11 cellular contexts compared by ENCODE assay signal in genomic region chr5:171421331-171422262, GRCh38. TPM values are rescaled to one million over a fixed set of nuclear protein-coding genes. Genes with fewer than 3 reads are reported as not detected.
A peak's percentile ranks its signal among the peaks of the same experiment; 100 is the strongest.
DNase-seq lines count a peak whose midpoint lies in the region; ATAC-seq and TF ChIP-seq lines count a peak whose summit lies in the region.
"Had no signal": no experiment of that assay in that cellular context is flagged by ENCODE, and none has a peak within 500 bp of the region (broad histone marks: within the 10 kb centered on the region; RNA-seq: fewer than 3 reads in every experiment).

No MANE protein-coding gene starts in this region.

- H3K36me3 ChIP-seq in adipocyte (ENCODE audit: control insufficient read depth, insufficient read depth, low read length, severe bottlenecking) = no peaks in the 10 kb centered on the region

- ATAC-seq in Right ventricle myocardium superior (ENCODE audit: poor library complexity) = no peak
- no peak for ATAC-seq in left cardiac atrium
- no peak for ATAC-seq in left lobe of liver
- ATAC-seq: activated CD8-positive, alpha-beta T cell treated with anti-CD3 and anti-CD28 coated beads, Interleukin-2, amount 10 ng/mL, durations not matched to agents 7 days and 5 days; activated naive CD4-positive, alpha-beta T cell treated with anti-CD3 and anti-CD28 coated beads, Interleukin-2, amount 50 U/mL, for 72 hours had no signal

- peak overlapping the region; percentile 68 for H3K4me3 ChIP-seq in adipocyte (ENCODE audit: low read length)
- no peak overlapping the region for H3K4me3 ChIP-seq in foreskin fibroblast (ENCODE audit: low read depth in 1 of 2, low read length in 2 of 2)

- no peak overlapping the region for H3K27ac Mint-ChIP-seq in type B pancreatic cell
- H3K27ac Mint-ChIP-seq: activated CD8-positive, alpha-beta T cell treated with anti-CD3 and anti-CD28 coated beads, Interleukin-2, amount 10 ng/mL, durations not matched to agents 7 days and 5 days; activated naive CD4-positive, alpha-beta T cell treated with anti-CD3 and anti-CD28 coated beads, Interleukin-2, amount 50 U/mL, for 72 hours had no signal

- no peaks in the 10 kb centered on the region for H3K9me3 ChIP-seq in adipocyte (ENCODE audit: control insufficient read depth, low read length)

- H3K9me3 Mint-ChIP-seq in type B pancreatic cell = no peaks in the 10 kb centered on the region
- H3K9me3 Mint-ChIP-seq: activated naive CD4-positive, alpha-beta T cell treated with anti-CD3 and anti-CD28 coated beads, Interleukin-2, amount 50 U/mL, for 72 hours had no signal

- TF ChIP-seq CTCF in type B pancreatic cell (conservative IDR thresholded peaks at IDR 0.05) = no peak
- no peak for TF ChIP-seq CTCF in foreskin fibroblast (IDR thresholded peaks at IDR 0.05; ENCODE audit: low read depth, low read length)

- peaks cover 22% of the 10 kb centered on the region for H3K4me1 ChIP-seq in adipocyte (ENCODE audit: control insufficient read depth, insufficient read depth, low read length)

- H3K27me3 ChIP-seq in adipocyte (replicated peaks; ENCODE audit: control insufficient read depth, insufficient read depth, low read length) = no peaks in the 10 kb centered on the region

- H3K9ac ChIP-seq in adipocyte (ENCODE audit: low read length) = no peak overlapping the region

- H3K4me1 Mint-ChIP-seq in type B pancreatic cell (ENCODE audit: unreplicated experiment) = peaks cover 11% of the 10 kb centered on the region

- H3K36me3 Mint-ChIP-seq in type B pancreatic cell = no peaks in the 10 kb centered on the region
- H3K36me3 Mint-ChIP-seq: activated naive CD4-positive, alpha-beta T cell treated with anti-CD3 and anti-CD28 coated beads, Interleukin-2, amount 50 U/mL, for 72 hours had no signal

- intact Hi-C loops in Right ventricle myocardium superior (cut with DNase I) = loop anchor here (10.0 kb wide), 1 partner anchor 203 kb away; no protein-coding TSS in a partner anchor
- intact Hi-C loops in left cardiac atrium (cut with DNase I) = loop anchor here (10.0 kb wide), 2 partner anchors 203 to 423 kb away; no protein-coding TSS in a partner anchor

- peak overlapping the region; percentile 81 for H3K4me3 Mint-ChIP-seq in type B pancreatic cell

- peaks cover 24% of the 10 kb centered on the region for H3K27me3 Mint-ChIP-seq in type B pancreatic cell

- DNase-seq in Right ventricle myocardium superior (peak; percentile 32), left cardiac atrium (no peak), adipocyte (ENCODE audit: low read depth) (no peak), left lobe of liver (ENCODE audit: low spot score) (peak; percentile 40), type B pancreatic cell (ENCODE audit: extremely low spot score, unreplicated experiment) (no peak), hippocampal formation (lab: John Stamatoyannopoulos, UW) (no peak), NCI-H226 (no peak), foreskin fibroblast (no peak)
- DNase-seq: activated CD8-positive, alpha-beta T cell treated with anti-CD3 and anti-CD28 coated beads, Interleukin-2, amount 10 ng/mL, durations not matched to agents 7 days and 5 days; NCI-H146 had no signal

RNA-seq across cellular contexts. Expression of gene FGF18, which starts 2.1 kb away (rescaled TPM):
- 5.8 TPM for total RNA-seq in Right ventricle myocardium superior
- total RNA-seq in left cardiac atrium = 1 to 10 TPM; 2.1 to 2.8 TPM
- total RNA-seq in left lobe of liver = not detected
- 1.7 and 3.2 TPM in 2 replicates for total RNA-seq in type B pancreatic cell (ENCODE audit: low replicate concordance)
- total RNA-seq: activated CD8-positive, alpha-beta T cell treated with anti-CD3 and anti-CD28 coated beads, Interleukin-2, amount 10 ng/mL, durations not matched to agents 7 days and 5 days had no signal

RNA-seq across cellular contexts. Expression of gene NPM1, which starts 33.9 kb away (rescaled TPM):
- 342 TPM for total RNA-seq in Right ventricle myocardium superior
- total RNA-seq in left cardiac atrium = 100 to 1,000 TPM; 286 to 408 TPM
- total RNA-seq in left lobe of liver = 184 TPM
- total RNA-seq in type B pancreatic cell (ENCODE audit: low replicate concordance) = 1,253 and 1,650 TPM in 2 replicates

Comparison
In these comparisons a context has a peak if more than half of its experiments do, and no peak if none do; other contexts are left out.
1. DNase-seq: peak in Right ventricle myocardium superior (single experiment) and left lobe of liver (single experiment); none in left cardiac atrium (single experiment), adipocyte (single experiment), type B pancreatic cell (single experiment), hippocampal formation (0 of 2), NCI-H226 (single experiment) and foreskin fibroblast (0 of 2).